ENCODE assay signal across 11 cellular contexts in genomic region chr6:111799576-111800467, GRCh38.
DNase-seq lines count a peak whose midpoint lies in the region; ATAC-seq and TF ChIP-seq lines count a peak whose summit lies in the region.
"Had no signal": no experiment of that assay in that cellular context is flagged by ENCODE, and none has a peak within 500 bp of the region (broad histone marks: within the 10 kb centered on the region; RNA-seq: fewer than 3 reads in every experiment).

No MANE protein-coding gene starts in this region.

- 0 out of 2 replicates have a peak, but pooled peaks cover 3% of the 10 kb centered on the region for H3F3A ChIP-seq in Loucy (ENCODE audit: low read depth)

- peaks cover 7% of the 10 kb centered on the region; the same call in 1 of the 2 replicates for H3K36me3 ChIP-seq in Loucy (ENCODE audit: insufficient read depth, low read length)

- no peaks in the 10 kb centered on the region for H4K20me1 ChIP-seq in Loucy (ENCODE audit: insufficient read depth, low read length, poor library complexity, severe bottlenecking)

- H3K4me1 ChIP-seq in Loucy (ENCODE audit: insufficient read depth, low read length, poor library complexity, severe bottlenecking), result peaks cover 30% of the 10 kb centered on the region

- no peak overlapping the region for H3K9ac ChIP-seq in Loucy (ENCODE audit: low read depth, low read length, poor library complexity, severe bottlenecking)

- H3K27ac ChIP-seq in coronary artery, result no peak overlapping the region

- peaks cover 82% of the 10 kb centered on the region for H3K79me2 ChIP-seq in Loucy (ENCODE audit: insufficient read depth, low read length)

- no peaks in the 10 kb centered on the region for H3K9me2 ChIP-seq in Loucy (replicated peaks; ENCODE audit: low read depth, low read length)

- TF ChIP-seq CTCF in Loucy (conservative IDR thresholded peaks at IDR 0.05; ENCODE audit: low read length) (peak; percentile 41), coronary artery (IDR thresholded peaks at IDR 0.05) (no peak), omental fat pad (IDR thresholded peaks at IDR 0.05) (no peak)

- H3K4me3 ChIP-seq in Loucy (ENCODE audit: low read length, poor library complexity, severe bottlenecking) (no peak overlapping the region), coronary artery (peak overlapping the region; percentile 9)

- ATAC-seq in omental fat pad (ENCODE audit: low FRiP score), result peak; percentile 57
- ATAC-seq in HG03097 (IDR thresholded peaks at IDR 0.05; ENCODE audit: low FRiP score, unreplicated experiment), result no peak
- ATAC-seq in HG02870 (IDR thresholded peaks at IDR 0.05; ENCODE audit: unreplicated experiment), result no peak

- peak; percentile 29 for DNase-seq in NCI-H82 (lab: John Stamatoyannopoulos, UW)
- no peak for DNase-seq in NCI-H82 treated with DMSO at 0.1 percent for 48 hours (lab: John Stamatoyannopoulos, UW; ENCODE audit: unreplicated experiment)
- no peak for DNase-seq in coronary artery (ENCODE audit: low spot score)
- no peak for DNase-seq in omental fat pad (ENCODE audit: low spot score)
- no peak for DNase-seq in stimulated activated naive CD4-positive, alpha-beta T cell treated with Interleukin-2 at 50 U/mL for 16 hours (lab: John Stamatoyannopoulos, UW)
- DNase-seq: activated B cell treated with CpG ODN at 0.5 μM for 24 hours, NCI-H2081, RPMI8226 had no signal

- no peaks in the 10 kb centered on the region for H3K9me3 ChIP-seq in Loucy (ENCODE audit: insufficient read depth, low read depth, low read length)

- H3K4me2 ChIP-seq in Loucy (ENCODE audit: low read depth, low read length, poor library complexity, severe bottlenecking), result no peak overlapping the region

- no peaks in the 10 kb centered on the region for H3K27me3 ChIP-seq in Loucy (ENCODE audit: insufficient read depth, low read length, poor library complexity, severe bottlenecking)

- no peak overlapping the region for H2AFZ ChIP-seq in Loucy (ENCODE audit: low read length)
